21 cellular contexts compared by ENCODE assay signal in the genomic region with DNA sequence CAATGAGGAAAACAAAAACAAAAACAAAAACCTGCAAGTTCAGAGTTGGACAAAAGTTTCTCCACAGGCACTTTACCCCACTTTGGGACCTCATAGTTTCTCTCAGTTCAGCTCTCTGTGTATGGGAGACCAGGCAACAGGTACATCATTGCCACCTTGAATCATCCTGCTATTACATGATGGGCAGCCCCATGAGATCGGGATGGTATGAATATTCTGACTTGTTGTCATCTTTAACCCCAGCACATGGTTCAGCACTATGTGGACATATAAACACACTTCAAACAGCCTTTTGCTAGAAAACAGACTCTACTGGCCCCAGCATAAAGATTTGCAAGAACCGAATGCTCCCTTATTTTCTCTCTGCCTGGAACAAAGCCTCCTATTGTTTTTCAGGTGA.
DNase-seq lines count a peak whose midpoint lies in the region; ATAC-seq and TF ChIP-seq lines count a peak whose summit lies in the region.
"Had no signal": no experiment of that assay in that cellular context is flagged by ENCODE, and none has a peak within 500 bp of the region (broad histone marks: within the 10 kb centered on the region; RNA-seq: fewer than 3 reads in every experiment).

No MANE protein-coding gene starts in this region.

- TF ChIP-seq CTCF in cardiac muscle cell (IDR thresholded peaks at IDR 0.05; ENCODE audit: low read depth, low read length) (no peak), heart left ventricle (IDR thresholded peaks at IDR 0.05) (no peak), endodermal cell (conservative IDR thresholded peaks at IDR 0.05) (no peak), neural progenitor cell (IDR thresholded peaks at IDR 0.05) (no peak)

- H3K4me3 ChIP-seq in cardiac muscle cell (no peak overlapping the region), heart left ventricle (no peak overlapping the region), endodermal cell (ENCODE audit: low read length) (no peak overlapping the region), neural progenitor cell (no peak overlapping the region)
- H3K4me3 ChIP-seq: K562, mucosa of descending colon, upper lobe of right lung had no signal

- H3K27me3 ChIP-seq in cardiac muscle cell (no peaks in the 10 kb centered on the region), heart left ventricle (peaks cover 0 to 7% (median 0%) of the 10 kb centered on the region in 9 donors), endodermal cell (ENCODE audit: control insufficient read depth, insufficient read depth, low read length, poor library complexity, severe bottlenecking) (no peaks in the 10 kb centered on the region), neural progenitor cell (no peaks in the 10 kb centered on the region)
- H3K27me3 ChIP-seq: upper lobe of right lung had no signal

- ATAC-seq in heart left ventricle (no peak), GM18505 (IDR thresholded peaks at IDR 0.05; ENCODE audit: unreplicated experiment) (no peak)
- ATAC-seq: activated CD8-positive, alpha-beta T cell treated with anti-CD3 and anti-CD28 coated beads for 36 hours; K562; stimulated activated effector memory CD8-positive, alpha-beta T cell treated with anti-CD3 and anti-CD28 coated beads, Interleukin-12 subunit alpha, Interleukin-12 subunit beta, amount 100 ng/mL, for 72 hours had no signal

- no peak for DNase-seq in cardiac muscle cell (ENCODE audit: low read depth in 1 of 2, low spot score in 1 of 2)
- DNase-seq in heart left ventricle, result no peak
- no peak for DNase-seq in endodermal cell
- no peak for DNase-seq in neural progenitor cell (ENCODE audit: low spot score)
- no peak for DNase-seq in GM19240 (ENCODE audit: insufficient read length, low spot score)
- DNase-seq in NCI-H774 (lab: John Stamatoyannopoulos, UW), result no peak
- no peak for DNase-seq in T1000 (lab: John Stamatoyannopoulos, UW)
- DNase-seq: activated CD8-positive, alpha-beta T cell treated with anti-CD3 and anti-CD28 coated beads for 36 hours; amygdala; cortex of kidney; DMS79; glutamatergic neuron; NCI-H1048; NCI-H69; posterior cingulate gyrus; upper lobe of right lung had no signal

- no peaks in the 10 kb centered on the region for H3K36me3 Mint-ChIP-seq in endodermal cell (ENCODE audit: low read depth)
- no peaks in the 10 kb centered on the region for H3K36me3 Mint-ChIP-seq in neural progenitor cell
- H3K36me3 Mint-ChIP-seq: CD14-positive monocyte; stimulated activated effector memory CD8-positive, alpha-beta T cell treated with anti-CD3 and anti-CD28 coated beads, Interleukin-12 subunit alpha, Interleukin-12 subunit beta, amount 100 ng/mL, for 72 hours had no signal

- H3K27ac ChIP-seq in cardiac muscle cell, result peak overlapping the region; percentile 54
- no peak overlapping the region for H3K27ac ChIP-seq in heart left ventricle
- no peak overlapping the region for H3K27ac ChIP-seq in endodermal cell (ENCODE audit: low read depth, low read length)
- no peak overlapping the region for H3K27ac ChIP-seq in neural progenitor cell
- H3K27ac ChIP-seq: upper lobe of right lung had no signal

- H3K4me3 Mint-ChIP-seq in endodermal cell (peak overlapping the region; percentile 35), neural progenitor cell (no peak overlapping the region)
- H3K4me3 Mint-ChIP-seq: activated CD8-positive, alpha-beta T cell treated with anti-CD3 and anti-CD28 coated beads for 36 hours; stimulated activated effector memory CD8-positive, alpha-beta T cell treated with anti-CD3 and anti-CD28 coated beads, Interleukin-12 subunit alpha, Interleukin-12 subunit beta, amount 100 ng/mL, for 72 hours had no signal

- H2AFZ ChIP-seq in neural progenitor cell (replicated peaks), result no peak overlapping the region

- TF ChIP-seq POLR2A in heart left ventricle (IDR thresholded peaks at IDR 0.05) (no peak), GM18505 (IDR thresholded peaks at IDR 0.05; ENCODE audit: borderline replicate concordance, extremely low read depth, insufficient read depth, insufficient read length) (no peak)

- no peak overlapping the region for H3K4me2 ChIP-seq in neural progenitor cell

- intact Hi-C loops in heart left ventricle (cut with DNase I), result no loop called here

- H3K4me1 ChIP-seq in cardiac muscle cell (ENCODE audit: low read depth) (peaks cover 14% of the 10 kb centered on the region), heart left ventricle (peaks cover 0 to 8% (median 0%) of the 10 kb centered on the region in 12 donors), endodermal cell (ENCODE audit: control insufficient read depth, insufficient read depth, low read length) (peaks cover 3% of the 10 kb centered on the region), neural progenitor cell (peaks cover 7% of the 10 kb centered on the region)

- no peaks in the 10 kb centered on the region for H3K79me2 ChIP-seq in neural progenitor cell (ENCODE audit: low read depth)

- H3K27me3 Mint-ChIP-seq in endodermal cell (ENCODE audit: insufficient read depth) (peaks cover 9% of the 10 kb centered on the region), neural progenitor cell (ENCODE audit: insufficient read depth, low read depth) (no peaks in the 10 kb centered on the region)
- H3K27me3 Mint-ChIP-seq: activated CD8-positive, alpha-beta T cell treated with anti-CD3 and anti-CD28 coated beads for 36 hours had no signal

- H3K27ac Mint-ChIP-seq in endodermal cell (peak overlapping the region; percentile 79), neural progenitor cell (peak overlapping the region; percentile 15)
- H3K27ac Mint-ChIP-seq: activated CD8-positive, alpha-beta T cell treated with anti-CD3 and anti-CD28 coated beads for 36 hours; stimulated activated effector memory CD8-positive, alpha-beta T cell treated with anti-CD3 and anti-CD28 coated beads, Interleukin-12 subunit alpha, Interleukin-12 subunit beta, amount 100 ng/mL, for 72 hours had no signal

- H3K9ac ChIP-seq in endodermal cell (ENCODE audit: extremely low read depth, low read length, poor library complexity, severe bottlenecking) (no peak overlapping the region), neural progenitor cell (no peak overlapping the region)

- H3K4me1 Mint-ChIP-seq in endodermal cell (peaks cover 32% of the 10 kb centered on the region), neural progenitor cell (peaks cover 30% of the 10 kb centered on the region)
- H3K4me1 Mint-ChIP-seq: stimulated activated effector memory CD8-positive, alpha-beta T cell treated with anti-CD3 and anti-CD28 coated beads, Interleukin-12 subunit alpha, Interleukin-12 subunit beta, amount 100 ng/mL, for 72 hours had no signal

- WGBS in heart left ventricle, 4 donors, result 81 to 91% (median 89%) methylated on average over 2 of the region's 2 CpGs
- 89% methylated on average over 2 of the region's 2 CpGs; no CpG with 5 or more reads in 1 of the 2 experiments for WGBS in endodermal cell (ENCODE audit: insufficient coverage in 1 of 2, insufficient read length in 1 of 2), 2 experiments

- H3K9me3 Mint-ChIP-seq in endodermal cell (no peaks in the 10 kb centered on the region), neural progenitor cell (no peaks in the 10 kb centered on the region)
- H3K9me3 Mint-ChIP-seq: activated CD8-positive, alpha-beta T cell treated with anti-CD3 and anti-CD28 coated beads for 36 hours; stimulated activated effector memory CD8-positive, alpha-beta T cell treated with anti-CD3 and anti-CD28 coated beads, Interleukin-12 subunit alpha, Interleukin-12 subunit beta, amount 100 ng/mL, for 72 hours had no signal

- peaks cover 3% of the 10 kb centered on the region for H3F3A ChIP-seq in neural progenitor cell (ENCODE audit: low read depth)

- H3K36me3 ChIP-seq in cardiac muscle cell (no peaks in the 10 kb centered on the region), heart left ventricle (no peaks in the 10 kb centered on the region), endodermal cell (ENCODE audit: control insufficient read depth, insufficient read depth, low read length) (no peaks in the 10 kb centered on the region), neural progenitor cell (no peaks in the 10 kb centered on the region)
- H3K36me3 ChIP-seq: upper lobe of right lung had no signal

- H3K9me3 ChIP-seq in cardiac muscle cell (ENCODE audit: low read depth) (no peaks in the 10 kb centered on the region), heart left ventricle (no peaks in the 10 kb centered on the region), endodermal cell (ENCODE audit: control insufficient read depth, low read length) (no peaks in the 10 kb centered on the region), neural progenitor cell (ENCODE audit: low read depth) (no peaks in the 10 kb centered on the region)
- H3K9me3 ChIP-seq: mucosa of descending colon, upper lobe of right lung had no signal

- no peaks in the 10 kb centered on the region for H4K20me1 ChIP-seq in neural progenitor cell (ENCODE audit: low read depth)
